ENCODE assay signal across 1 cellular context in genomic region chr2:169716938-169717690, GRCh38.
A peak's percentile ranks its signal among the peaks of the same experiment; 100 is the strongest.
TF ChIP-seq lines count a peak whose summit lies in the region.

No MANE protein-coding gene starts in this region.

TF ChIP-seq in HepG2, 621 proteins besides CTCF, POLR2A, EP300 and RAD21 (continued from another document and continues in another):
- TF ChIP-seq NBN (conservative IDR thresholded peaks at IDR 0.05), result no peak
- no peak for TF ChIP-seq SMAD9 (CRISPR knock-in tag; IDR thresholded peaks at IDR 0.05)
- TF ChIP-seq PAXIP1 (CRISPR knock-in tag; conservative IDR thresholded peaks at IDR 0.05), result peak; percentile 73
- no peak for TF ChIP-seq NFE2 (CRISPR knock-in tag; IDR thresholded peaks at IDR 0.05)
- no peak for TF ChIP-seq RBFOX2 (IDR thresholded peaks at IDR 0.05; ENCODE audit: low read depth, low read length)
- TF ChIP-seq ZNF326 (CRISPR knock-in tag; IDR thresholded peaks at IDR 0.05; ENCODE audit: borderline replicate concordance), result no peak
- TF ChIP-seq SP1 (IDR thresholded peaks at IDR 0.05), result no peak
- TF ChIP-seq SP1 (CRISPR knock-in tag; IDR thresholded peaks at IDR 0.05), result no peak
- no peak for TF ChIP-seq ZBTB7B (CRISPR knock-in tag; IDR thresholded peaks at IDR 0.05)
- TF ChIP-seq ARID3A (IDR thresholded peaks at IDR 0.05; ENCODE audit: low read depth, low read length), result peak; percentile 54; the same call in 1 of the 2 replicates
- TF ChIP-seq ATM (IDR thresholded peaks at IDR 0.05; ENCODE audit: borderline replicate concordance), result no peak
- TF ChIP-seq ATF1 (CRISPR knock-in tag; IDR thresholded peaks at IDR 0.05), result no peak
- TF ChIP-seq KLF9 (CRISPR knock-in tag; IDR thresholded peaks at IDR 0.05; ENCODE audit: low read depth), result no peak
- no peak for TF ChIP-seq EED (CRISPR knock-in tag; IDR thresholded peaks at IDR 0.05)
- no peak for TF ChIP-seq ZNF329 (CRISPR knock-in tag; IDR thresholded peaks at IDR 0.05; ENCODE audit: low read depth)
- TF ChIP-seq PAF1 (CRISPR knock-in tag; IDR thresholded peaks at IDR 0.05), result no peak
- TF ChIP-seq MXD3 (CRISPR knock-in tag; IDR thresholded peaks at IDR 0.05), result no peak
- TF ChIP-seq NCOA1 (CRISPR knock-in tag; IDR thresholded peaks at IDR 0.05), result no peak
- peak; percentile 88 for TF ChIP-seq SAP130 (CRISPR knock-in tag; IDR thresholded peaks at IDR 0.05; ENCODE audit: low read depth)
- no peak for TF ChIP-seq ZFP41 (CRISPR knock-in tag; IDR thresholded peaks at IDR 0.05; ENCODE audit: borderline replicate concordance)
- TF ChIP-seq ZBTB4 (CRISPR knock-in tag; IDR thresholded peaks at IDR 0.05; ENCODE audit: borderline replicate concordance), result no peak
- no peak for TF ChIP-seq ZNF878 (CRISPR knock-in tag; IDR thresholded peaks at IDR 0.05)
- no peak for TF ChIP-seq NR3C1 (CRISPR knock-in tag; IDR thresholded peaks at IDR 0.05)
- TF ChIP-seq HNF4A (CRISPR knock-in tag; IDR thresholded peaks at IDR 0.05), result peak; percentile 28; the same call in 1 of the 2 replicates
- peak; percentile 73 for TF ChIP-seq FOSL1 (CRISPR knock-in tag; IDR thresholded peaks at IDR 0.05; ENCODE audit: borderline replicate concordance)
- no peak for TF ChIP-seq KDM5B (CRISPR knock-in tag; IDR thresholded peaks at IDR 0.05; ENCODE audit: borderline replicate concordance)
- no peak for TF ChIP-seq CAMTA2 (CRISPR knock-in tag; IDR thresholded peaks at IDR 0.05; ENCODE audit: borderline replicate concordance)
- TF ChIP-seq BORCS8-MEF2B (CRISPR knock-in tag; IDR thresholded peaks at IDR 0.05), result no peak
- TF ChIP-seq JDP2 (CRISPR knock-in tag; IDR thresholded peaks at IDR 0.05; ENCODE audit: borderline replicate concordance), result no peak
- TF ChIP-seq GTF3A (CRISPR knock-in tag; conservative IDR thresholded peaks at IDR 0.05), result no peak
- TF ChIP-seq CC2D1A (CRISPR knock-in tag; IDR thresholded peaks at IDR 0.05), result no peak
- no peak for TF ChIP-seq KLF12 (CRISPR knock-in tag; IDR thresholded peaks at IDR 0.05; ENCODE audit: borderline replicate concordance)
- no peak for TF ChIP-seq THAP9 (CRISPR knock-in tag; IDR thresholded peaks at IDR 0.05; ENCODE audit: borderline replicate concordance)
- TF ChIP-seq FOXK2 (IDR thresholded peaks at IDR 0.05), result peak; percentile 84
- no peak; the same call in 1 of the 2 replicates for TF ChIP-seq SIX4 (CRISPR knock-in tag; IDR thresholded peaks at IDR 0.05)
- no peak for TF ChIP-seq PAX8 (CRISPR knock-in tag; IDR thresholded peaks at IDR 0.05; ENCODE audit: borderline replicate concordance)
- no peak for TF ChIP-seq PHF20 (CRISPR knock-in tag; IDR thresholded peaks at IDR 0.05)
- TF ChIP-seq ZNF816 (CRISPR knock-in tag; IDR thresholded peaks at IDR 0.05; ENCODE audit: borderline replicate concordance), result no peak
- no peak for TF ChIP-seq NFE2L1 (CRISPR knock-in tag; IDR thresholded peaks at IDR 0.05; ENCODE audit: borderline replicate concordance)
- TF ChIP-seq TAF1 (CRISPR knock-in tag; IDR thresholded peaks at IDR 0.05), result no peak
- no peak for TF ChIP-seq MZF1 (CRISPR knock-in tag; IDR thresholded peaks at IDR 0.05; ENCODE audit: borderline replicate concordance)
- no peak for TF ChIP-seq ZNF720 (CRISPR knock-in tag; IDR thresholded peaks at IDR 0.05)
- peak; percentile 97 for TF ChIP-seq FOSL2 (CRISPR knock-in tag; IDR thresholded peaks at IDR 0.05)
- no peak for TF ChIP-seq ZNF407 (CRISPR knock-in tag; IDR thresholded peaks at IDR 0.05; ENCODE audit: not compliant biosample characterization)
- 0 out of 2 replicates have a peak, but pooled peaks have one; percentile 24 for TF ChIP-seq ZBTB33 (CRISPR knock-in tag; IDR thresholded peaks at IDR 0.05)
